ENCODE assay signal across 8 cellular contexts in genomic region chr13:78658630-78659449, GRCh38.
DNase-seq lines count a peak whose midpoint lies in the region; ATAC-seq lines count a peak whose summit lies in the region.

OBI1 (minus strand) TSS chr13:78659155; CDS start chr13:78659120, 35 bp downstream.

- DNase-seq in AG20443 (ENCODE audit: low spot score): peak; percentile 97
- peak; percentile 26 to 64 for DNase-seq in NCI-H446 (lab: John Stamatoyannopoulos, UW)
- DNase-seq in activated CD4-positive, alpha-beta T cell treated with anti-CD3 and anti-CD28 coated beads for 24 hours (ENCODE audit: low read depth in 2 of 2): peak; percentile 81 to 82
- peak; percentile 83 for DNase-seq in kidney glomerular epithelial cell (lab: John Stamatoyannopoulos, UW)
- peak; percentile 76 to 84 for DNase-seq in stimulated activated CD4-positive, alpha-beta T cell treated with anti-CD3 and anti-CD28 coated beads, Interleukin-15, amount 100 ng/mL, for 48 hours (ENCODE audit: low read depth in 2 of 2)

- ATAC-seq in GM19043 (IDR thresholded peaks at IDR 0.05; ENCODE audit: low read depth, unreplicated experiment): peak; percentile 66
- ATAC-seq in HG03354 (IDR thresholded peaks at IDR 0.05; ENCODE audit: poor library complexity, severe bottlenecking, unreplicated experiment): peak; percentile 82

- peak within 1 kb of the TSS; percentile 73 for H3K27ac ChIP-seq in cingulate gyrus (ENCODE audit: low read depth, low read length)

Comparison
In these comparisons a context has a peak if more than half of its experiments do, and no peak if none do; other contexts are left out.
1. Peak in every context shown above with its lines: DNase-seq, ATAC-seq and H3K27ac ChIP-seq.
2. DNase-seq: peak in every context shown above with its lines; median percentile 97 in AG20443; 83 in kidney glomerular epithelial cell; 82 in activated CD4-positive, alpha-beta T cell treated with anti-CD3 and anti-CD28 coated beads for 24 hours; 80 in stimulated activated CD4-positive, alpha-beta T cell treated with anti-CD3 and anti-CD28 coated beads, Interleukin-15, amount 100 ng/mL, for 48 hours; 45 in NCI-H446.